ENCODE assay signal across 19 cellular contexts in genomic region chr3:126390201-126390600, GRCh38. TPM values are rescaled to one million over a fixed set of nuclear protein-coding genes. Genes with fewer than 3 reads are reported as not detected.
"Had no signal": no experiment of that assay in that cellular context is flagged by ENCODE, and none has a peak within 500 bp of the region (broad histone marks: within the 10 kb centered on the region; RNA-seq: fewer than 3 reads in every experiment).

No MANE protein-coding gene starts in this region.

- H3K4me3 ChIP-seq: uterus had no signal

- H3K36me3 ChIP-seq: heart left ventricle, lower lobe of right lung, upper lobe of left lung, uterus had no signal

- H3K9me3 ChIP-seq: heart left ventricle, lower lobe of right lung, psoas muscle, upper lobe of left lung, uterus had no signal

- H3K36me3 Mint-ChIP-seq: memory B cell; natural killer cell treated with Interleukin-12 subunit alpha and Interleukin-12 subunit beta and Interleukin-15 and Interleukin-18, amount 100 ng/mL, for 72 hours had no signal

- H3K4me1 ChIP-seq: uterus had no signal

- H3K4me3 Mint-ChIP-seq: natural killer cell treated with Interleukin-12 subunit alpha and Interleukin-12 subunit beta and Interleukin-15 and Interleukin-18, amount 100 ng/mL, for 72 hours had no signal

- H3K27ac Mint-ChIP-seq: natural killer cell treated with Interleukin-12 subunit alpha and Interleukin-12 subunit beta and Interleukin-15 and Interleukin-18, amount 100 ng/mL, for 72 hours had no signal

- DNase-seq: cortex of kidney; effector memory CD4-positive, alpha-beta T cell; kidney glomerular epithelial cell; lower lobe of right lung; midbrain; psoas muscle; retina; small intestine; stimulated activated CD4-positive, alpha-beta T cell treated with anti-CD3 and anti-CD28 coated beads, Interleukin-12 subunit alpha, Interleukin-12 subunit beta, amount 100 ng/mL, for 4 hours; stimulated activated naive CD4-positive, alpha-beta T cell; upper lobe of left lung; uterus had no signal

- H3K27me3 ChIP-seq: uterus had no signal

- H3K9me3 Mint-ChIP-seq: memory B cell; natural killer cell treated with Interleukin-12 subunit alpha and Interleukin-12 subunit beta and Interleukin-15 and Interleukin-18, amount 100 ng/mL, for 72 hours had no signal

RNA-seq across cellular contexts. Expression of gene CFAP100, which starts 4.5 kb away (rescaled TPM):
- total RNA-seq: esophagus mucosa; fibroblast of lung; glomerular endothelial cell; heart left ventricle; natural killer cell treated with Interleukin-12 subunit alpha and Interleukin-12 subunit beta and Interleukin-15 and Interleukin-18, amount 100 ng/mL, for 72 hours; omental fat pad; psoas muscle had no signal
